In genomic region chr19:36113895-36114762, GRCh38 we compare ENCODE assay signal across 8 cellular contexts. TPM values are rescaled to one million over a fixed set of nuclear protein-coding genes. Genes with fewer than 3 reads are reported as not detected.
A peak's percentile ranks its signal among the peaks of the same experiment; 100 is the strongest.
DNase-seq lines count a peak whose midpoint lies in the region; ATAC-seq lines count a peak whose summit lies in the region.

No MANE protein-coding gene starts in this region.

- peaks cover 80% of the 10 kb centered on the region for H3K36me3 Mint-ChIP-seq in dendritic cell treated with granulocyte-macrophage colony-stimulating factor and Interleukin-4, amounts not matched to agents 40 ng/mL and 50 ng/mL, for 4 days (ENCODE audit: low read depth)

- H3K79me1 ChIP-seq in mesendoderm (ENCODE audit: low read length) = peaks cover 20% of the 10 kb centered on the region

- H3K9ac ChIP-seq in mesendoderm (ENCODE audit: low read length) = peak overlapping the region; percentile 98

- WGBS in mesendoderm (ENCODE audit: extremely low coverage, insufficient coverage, low lambda C conversion rate) = no CpG with 5 or more reads among the region's 49 CpGs
- WGBS in thymus = 17% methylated on average over 49 of the region's 49 CpGs

- no peak overlapping the region for H2AK5ac ChIP-seq in mesendoderm (ENCODE audit: low read length)

- peak overlapping the region; percentile 99 for H3K4me2 ChIP-seq in mesendoderm (ENCODE audit: low read length)

- H2BK5ac ChIP-seq in mesendoderm (ENCODE audit: low read length) = no peak overlapping the region

- ATAC-seq in HG02571 (IDR thresholded peaks at IDR 0.05; ENCODE audit: unreplicated experiment) = peak; percentile 1
- ATAC-seq in GM18519 (IDR thresholded peaks at IDR 0.05; ENCODE audit: low FRiP score, unreplicated experiment) = no peak
- ATAC-seq in HG03095 (IDR thresholded peaks at IDR 0.05; ENCODE audit: unreplicated experiment) = no peak

- no peaks in the 10 kb centered on the region for H3K9me3 Mint-ChIP-seq in dendritic cell treated with granulocyte-macrophage colony-stimulating factor and Interleukin-4, amounts not matched to agents 40 ng/mL and 50 ng/mL, for 4 days

- no peak overlapping the region for H3K18ac ChIP-seq in mesendoderm (ENCODE audit: low read length)

- peaks cover 8% of the 10 kb centered on the region for H3K36me3 ChIP-seq in mesendoderm (ENCODE audit: control insufficient read depth, insufficient read depth, low read length)
- H3K36me3 ChIP-seq in thymus (ENCODE audit: control insufficient read depth, insufficient read depth) = peaks cover 32% of the 10 kb centered on the region

- no peak overlapping the region for H3K4ac ChIP-seq in mesendoderm (ENCODE audit: low read depth, low read length)

- no peak overlapping the region for H2BK120ac ChIP-seq in mesendoderm (ENCODE audit: low read depth, low read length)

- intact Hi-C loops in dendritic cell treated with granulocyte-macrophage colony-stimulating factor and Interleukin-4, amounts not matched to agents 40 ng/mL and 50 ng/mL, for 4 days (cut with micrococcal nuclease) = no loop called here

- H3K79me2 ChIP-seq in mesendoderm (ENCODE audit: control insufficient read depth, insufficient read depth, low read length) = peaks cover 9% of the 10 kb centered on the region

- H3K4me1 ChIP-seq in mesendoderm (ENCODE audit: control insufficient read depth, low read depth, low read length) (peaks cover 4% of the 10 kb centered on the region), thymus (ENCODE audit: control insufficient read depth, insufficient read depth, low read length) (peaks cover 13% of the 10 kb centered on the region)

- peak overlapping the region; percentile 80 for H3K23ac ChIP-seq in mesendoderm (ENCODE audit: low read length)

- H3K27me3 Mint-ChIP-seq in dendritic cell treated with granulocyte-macrophage colony-stimulating factor and Interleukin-4, amounts not matched to agents 40 ng/mL and 50 ng/mL, for 4 days = no peaks in the 10 kb centered on the region

- H4K5ac ChIP-seq in mesendoderm (ENCODE audit: low read length) = no peak overlapping the region

- no peaks in the 10 kb centered on the region for H3K9me3 ChIP-seq in thymus (ENCODE audit: control insufficient read depth)

- H2BK15ac ChIP-seq in mesendoderm (replicated peaks; ENCODE audit: low read depth) = no peak overlapping the region

- H3K27me3 ChIP-seq in mesendoderm (ENCODE audit: insufficient read depth, low read length, poor library complexity) = no peaks in the 10 kb centered on the region
- no peaks in the 10 kb centered on the region for H3K27me3 ChIP-seq in thymus (ENCODE audit: control insufficient read depth, insufficient read depth)

- peak; percentile 32 for DNase-seq in DMS79 treated with DMSO at 0.1 percent for 48 hours (lab: John Stamatoyannopoulos, UW)
- peak; percentile 21 for DNase-seq in SK-N-DZ (ENCODE audit: low spot score)
- peak; percentile 64 for DNase-seq in mesendoderm

- H4K8ac ChIP-seq in mesendoderm (ENCODE audit: low read depth, low read length) = no peak overlapping the region

- peak overlapping the region; percentile 90 for H3K27ac Mint-ChIP-seq in dendritic cell treated with granulocyte-macrophage colony-stimulating factor and Interleukin-4, amounts not matched to agents 40 ng/mL and 50 ng/mL, for 4 days

- H3K4me1 Mint-ChIP-seq in dendritic cell treated with granulocyte-macrophage colony-stimulating factor and Interleukin-4, amounts not matched to agents 40 ng/mL and 50 ng/mL, for 4 days (ENCODE audit: low read depth) = peaks cover 39% of the 10 kb centered on the region

- peak overlapping the region; percentile 96 for H3K4me3 ChIP-seq in mesendoderm (ENCODE audit: low read length)
- peak overlapping the region; percentile 84 for H3K4me3 ChIP-seq in thymus (ENCODE audit: low read length)

- peak overlapping the region; percentile 90 for H3K4me3 Mint-ChIP-seq in dendritic cell treated with granulocyte-macrophage colony-stimulating factor and Interleukin-4, amounts not matched to agents 40 ng/mL and 50 ng/mL, for 4 days

- H3K56ac ChIP-seq in mesendoderm (ENCODE audit: low read length) = peak overlapping the region; percentile 97

- H3K27ac ChIP-seq in mesendoderm (ENCODE audit: low read depth, low read length) (peak overlapping the region; percentile 30), thymus (ENCODE audit: low read depth) (peak overlapping the region; percentile 87)

RNA-seq across cellular contexts. Expression of gene POLR2I, which starts 0.5 kb away (rescaled TPM):
- polyA plus RNA-seq in SK-N-DZ (2014; cell fraction: cytosol; rRNA removed) = 99.7 and 132 TPM in 2 replicates
- polyA plus RNA-seq in SK-N-DZ (2014; cell fraction: nucleus; rRNA removed) = 56.2 and 91.9 TPM in 2 replicates
- polyA plus RNA-seq in mesendoderm (2013, experiment 1 of 2) = 255 TPM
- 263 TPM for polyA plus RNA-seq in mesendoderm (2013, experiment 2 of 2)
- 58.2 TPM for polyA plus RNA-seq in thymus

RNA-seq across cellular contexts. Expression of gene TBCB, which starts 1.1 kb away (rescaled TPM):
- polyA plus RNA-seq in SK-N-DZ (2014; cell fraction: cytosol; rRNA removed) = 281 and 357 TPM in 2 replicates
- 171 and 185 TPM in 2 replicates for polyA plus RNA-seq in SK-N-DZ (2014; cell fraction: nucleus; rRNA removed)
- polyA plus RNA-seq in mesendoderm (2013, experiment 1 of 2) = 243 TPM
- 228 TPM for polyA plus RNA-seq in mesendoderm (2013, experiment 2 of 2)
- polyA plus RNA-seq in thymus = 159 TPM

RNA-seq across cellular contexts. Expression of gene OVOL3, which starts 3.2 kb away (rescaled TPM):
- 0.30 TPM in 1 of 2 replicates, not detected in the other for polyA plus RNA-seq in SK-N-DZ (2014; cell fraction: cytosol; rRNA removed)
- polyA plus RNA-seq in SK-N-DZ (2014; cell fraction: nucleus; rRNA removed) = 0.71 TPM in 1 of 2 replicates, not detected in the other
- 0.20 TPM for polyA plus RNA-seq in mesendoderm (2013, experiment 1 of 2)
- polyA plus RNA-seq in mesendoderm (2013, experiment 2 of 2) = 0.11 TPM
- 0.11 TPM for polyA plus RNA-seq in thymus

RNA-seq across cellular contexts. Expression of gene CAPNS1, which starts 25.7 kb away (rescaled TPM):
- polyA plus RNA-seq in SK-N-DZ (2014; cell fraction: cytosol; rRNA removed) = 156 and 192 TPM in 2 replicates
- polyA plus RNA-seq in SK-N-DZ (2014; cell fraction: nucleus; rRNA removed) = 46.4 and 72.4 TPM in 2 replicates
- 487 TPM for polyA plus RNA-seq in mesendoderm (2013, experiment 1 of 2)
- 492 TPM for polyA plus RNA-seq in mesendoderm (2013, experiment 2 of 2)
- polyA plus RNA-seq in thymus = 380 TPM

RNA-seq across cellular contexts. Expression of gene COX7A1, which starts 38.1 kb away (rescaled TPM):
- polyA plus RNA-seq in SK-N-DZ (2014; cell fraction: cytosol; rRNA removed) = not detected in 2 replicates
- polyA plus RNA-seq in SK-N-DZ (2014; cell fraction: nucleus; rRNA removed) = not detected in 2 replicates
- polyA plus RNA-seq in mesendoderm (2013, experiment 1 of 2) = 1.2 TPM
- polyA plus RNA-seq in mesendoderm (2013, experiment 2 of 2) = 1.4 TPM
- polyA plus RNA-seq in thymus = 40.4 TPM
